34 cellular contexts compared by ENCODE assay signal in the genomic region with DNA sequence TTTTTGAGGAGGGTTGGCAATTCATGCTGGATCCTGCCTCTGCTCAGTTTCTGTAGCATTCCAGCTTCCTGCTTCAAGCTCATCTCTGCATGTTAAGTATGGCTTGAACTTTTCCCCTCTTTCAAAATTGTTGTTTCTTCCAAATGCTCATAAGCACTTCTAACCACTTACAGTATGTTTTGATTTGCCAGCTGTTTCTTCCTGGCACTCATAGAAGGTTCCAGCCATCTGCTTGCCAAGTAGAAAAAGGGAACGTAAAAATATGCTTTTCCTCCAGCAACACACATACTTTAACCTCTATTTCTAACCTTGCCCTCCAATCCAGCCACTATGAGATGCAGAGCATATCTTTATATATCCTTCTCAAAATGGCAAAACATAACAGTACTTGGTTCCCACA.
"Had no signal": no experiment of that assay in that cellular context is flagged by ENCODE, and none has a peak within 500 bp of the region (broad histone marks: within the 10 kb centered on the region; RNA-seq: fewer than 3 reads in every experiment).

No MANE protein-coding gene starts in this region.

- H3K4me3 Mint-ChIP-seq: activated CD4-positive, alpha-beta memory T cell treated with anti-CD3 and anti-CD28 coated beads, Interleukin-2, amount 10 ng/mL, durations not matched to agents 7 days and 5 days; activated T-cell treated with anti-CD3 and anti-CD28 coated beads, Interleukin-2, amount 50 U/mL, for 24 hours; naive B cell; neural crest cell; stimulated activated naive B cell treated with anti-CD40 and anti-IgM and Interleukin-4, amounts not matched to agents 10 μg/mL and 1 μg/mL and 100 μg/mL, for 72 hours; T-helper 1 cell treated with Interleukin-12 subunit alpha and Interleukin-12 subunit beta and Interleukin-4 antibody, amounts not matched to agents 30 μg/mL and 1 μg/mL, for 36 hours had no signal

- H3K9ac ChIP-seq: parathyroid adenoma had no signal

- H3K9me3 ChIP-seq: esophagus squamous epithelium, gastrocnemius medialis, psoas muscle, stomach, thyroid gland, upper lobe of left lung, vagina had no signal

- H3K27ac Mint-ChIP-seq: activated CD4-positive, alpha-beta memory T cell treated with anti-CD3 and anti-CD28 coated beads, Interleukin-2, amount 10 ng/mL, durations not matched to agents 7 days and 5 days; activated T-cell treated with anti-CD3 and anti-CD28 coated beads, Interleukin-2, amount 50 U/mL, for 24 hours; naive B cell; stimulated activated naive B cell treated with anti-CD40 and anti-IgM and Interleukin-4, amounts not matched to agents 10 μg/mL and 1 μg/mL and 100 μg/mL, for 72 hours; T-helper 1 cell treated with Interleukin-12 subunit alpha and Interleukin-12 subunit beta and Interleukin-4 antibody, amounts not matched to agents 30 μg/mL and 1 μg/mL, for 36 hours had no signal

- H3K27ac ChIP-seq: epithelial cell of prostate, esophagus squamous epithelium, gastrocnemius medialis, parathyroid adenoma, psoas muscle, stomach, upper lobe of left lung, vagina, VCaP had no signal

- DNase-seq: activated CD4-positive, alpha-beta memory T cell treated with anti-CD3 and anti-CD28 coated beads, Interleukin-2, amount 10 ng/mL, durations not matched to agents 7 days and 5 days; activated CD4-positive, alpha-beta T cell treated with anti-CD3 and anti-CD28 coated beads for 48 hours; activated CD8-positive, alpha-beta memory T cell treated with anti-CD3 and anti-CD28 coated beads, Interleukin-2, amount 50 U/mL, for 48 hours; activated gamma-delta T cell treated with Interleukin-2 at 50 U/mL for 16 hours; activated naive CD4-positive, alpha-beta T cell treated with anti-CD3 and anti-CD28 coated beads, Interleukin-2, amount 50 U/mL, for 16 hours; activated T-cell treated with anti-CD3 and anti-CD28 coated beads, Interleukin-2, amount 50 U/mL, for 24 hours; amniotic stem cell; dermis blood vessel endothelial cell; effector CD4-positive, alpha-beta T cell; esophagus squamous epithelium; gastrocnemius medialis; glutamatergic neuron; left cardiac atrium; left ventricle myocardium superior; naive B cell; occipital lobe; psoas muscle; stimulated activated CD4-positive, alpha-beta T cell treated with anti-CD3 and anti-CD28 coated beads, Interleukin-15, amount 100 ng/mL, for 24 hours; stimulated activated CD4-positive, alpha-beta T cell treated with anti-CD3 and anti-CD28 coated beads, Interleukin-2, amount 100 ng/mL, for 24 hours; stimulated activated naive B cell treated with anti-CD40 and anti-IgM and Interleukin-4, amounts not matched to agents 10 μg/mL and 1 μg/mL and 100 μg/mL, for 72 hours; stomach; T-helper 9 cell; upper lobe of left lung had no signal

- H3K36me3 Mint-ChIP-seq: naive B cell; stimulated activated naive B cell treated with anti-CD40 and anti-IgM and Interleukin-4, amounts not matched to agents 10 μg/mL and 1 μg/mL and 100 μg/mL, for 72 hours had no signal

- FAIRE-seq: colon, keratinocyte, TTC549 had no signal

- H3K4me1 ChIP-seq: esophagus squamous epithelium, gastrocnemius medialis, parathyroid adenoma, psoas muscle, stomach, upper lobe of left lung, vagina had no signal

- H3K27me3 ChIP-seq: esophagus squamous epithelium, gastrocnemius medialis, stomach, thyroid gland, upper lobe of left lung, vagina had no signal

- H3K27me3 Mint-ChIP-seq: activated CD4-positive, alpha-beta memory T cell treated with anti-CD3 and anti-CD28 coated beads, Interleukin-2, amount 10 ng/mL, durations not matched to agents 7 days and 5 days; activated T-cell treated with anti-CD3 and anti-CD28 coated beads, Interleukin-2, amount 50 U/mL, for 24 hours; naive B cell; stimulated activated naive B cell treated with anti-CD40 and anti-IgM and Interleukin-4, amounts not matched to agents 10 μg/mL and 1 μg/mL and 100 μg/mL, for 72 hours had no signal

- ATAC-seq: activated CD4-positive, CD25-positive, alpha-beta regulatory T cell treated with anti-CD3 and anti-CD28 coated beads, Interleukin-2, amount 50 U/mL, for 24 hours; gastrocnemius medialis; left ventricle myocardium superior; psoas muscle; stimulated activated naive B cell treated with anti-CD40 and anti-IgM and Interleukin-4, amounts not matched to agents 10 μg/mL and 1 μg/mL and 100 μg/mL, for 72 hours had no signal

- H2AFZ ChIP-seq: parathyroid adenoma had no signal

- H3K36me3 ChIP-seq: esophagus squamous epithelium, gastrocnemius medialis, stomach, thyroid gland, upper lobe of left lung, vagina had no signal

- H3K4me1 Mint-ChIP-seq: activated CD4-positive, alpha-beta memory T cell treated with anti-CD3 and anti-CD28 coated beads, Interleukin-2, amount 10 ng/mL, durations not matched to agents 7 days and 5 days; naive B cell; neural crest cell; stimulated activated naive B cell treated with anti-CD40 and anti-IgM and Interleukin-4, amounts not matched to agents 10 μg/mL and 1 μg/mL and 100 μg/mL, for 72 hours had no signal

- H3K4me3 ChIP-seq: esophagus squamous epithelium, gastrocnemius medialis, psoas muscle, stomach, thyroid gland, upper lobe of left lung, vagina had no signal

- H3K79me2 ChIP-seq: parathyroid adenoma had no signal
